ENCODE assay signal across 1 cellular context in genomic region chr1:109619655-109620395, GRCh38.
A peak's percentile ranks its signal among the peaks of the same experiment; 100 is the strongest.
TF ChIP-seq lines count a peak whose summit lies in the region.

TSS of gene AMPD2 (plus strand) at chr1:109619837. CDS start at chr1:109621176, 1,339 bp downstream.

TF ChIP-seq in HepG2, 621 proteins besides CTCF, POLR2A, EP300 and RAD21 (continued from another document and continues in another):
- TF ChIP-seq ZNF574 (CRISPR knock-in tag; IDR thresholded peaks at IDR 0.05) (peak; percentile 28; the same call in 1 of the 2 replicates), TGIF2 (CRISPR knock-in tag; IDR thresholded peaks at IDR 0.05) (peak; percentile 71), SALL1 (CRISPR knock-in tag; IDR thresholded peaks at IDR 0.05) (peak; percentile 74), ZGPAT (CRISPR knock-in tag; IDR thresholded peaks at IDR 0.05) (no peak; the same call in none of the 2 replicates), ZNF468 (CRISPR knock-in tag; IDR thresholded peaks at IDR 0.05) (no peak), SUZ12 (IDR thresholded peaks at IDR 0.05; ENCODE audit: low read depth, low read length) (no peak), PREB (CRISPR knock-in tag; IDR thresholded peaks at IDR 0.05) (no peak), MAZ (IDR thresholded peaks at IDR 0.05; ENCODE audit: borderline replicate concordance, low read depth, low read length) (no peak), MAZ (CRISPR knock-in tag; IDR thresholded peaks at IDR 0.05; ENCODE audit: low read depth) (peak; percentile 57; the same call in 1 of the 2 replicates), SNAPC2 (CRISPR knock-in tag; IDR thresholded peaks at IDR 0.05) (no peak), CCAR2 (optimal IDR thresholded peaks at IDR 0.05; ENCODE audit: low read depth, low read length) (no peak), ZNF362 (CRISPR knock-in tag; IDR thresholded peaks at IDR 0.05; ENCODE audit: borderline replicate concordance) (peak; percentile 98), IRF9 (CRISPR knock-in tag; IDR thresholded peaks at IDR 0.05; ENCODE audit: borderline replicate concordance) (peak; percentile 59; the same call in 1 of the 2 replicates), TMF1 (CRISPR knock-in tag; IDR thresholded peaks at IDR 0.05; ENCODE audit: low read depth) (0 out of 2 replicates have a peak, but pooled peaks have one; percentile 24), ZBTB4 (CRISPR knock-in tag; IDR thresholded peaks at IDR 0.05; ENCODE audit: borderline replicate concordance) (peak; percentile 57; the same call in 1 of the 2 replicates), SRSF9 (IDR thresholded peaks at IDR 0.05; ENCODE audit: borderline replicate concordance, insufficient read depth, low read depth, low read length, poor library complexity, severe bottlenecking) (no peak), TFAP4 (IDR thresholded peaks at IDR 0.05; ENCODE audit: borderline replicate concordance, low read depth) (peak; percentile 3; the same call in 1 of the 2 replicates), KDM5B (CRISPR knock-in tag; IDR thresholded peaks at IDR 0.05; ENCODE audit: borderline replicate concordance) (peak; percentile 71; the same call in 1 of the 2 replicates), ARNT2 (CRISPR knock-in tag; IDR thresholded peaks at IDR 0.05; ENCODE audit: low read depth) (peak; percentile 64; the same call in 1 of the 2 replicates), ZNF639 (CRISPR knock-in tag; conservative IDR thresholded peaks at IDR 0.05) (peak; percentile 57; the same call in 1 of the 2 replicates), ZNF605 (CRISPR knock-in tag; IDR thresholded peaks at IDR 0.05) (peak; percentile 84), RBFOX2 (IDR thresholded peaks at IDR 0.05; ENCODE audit: low read depth, low read length) (peak; percentile 76; the same call in 1 of the 2 replicates), TARDBP (CRISPR knock-in tag; IDR thresholded peaks at IDR 0.05) (peak; percentile 52; the same call in 1 of the 2 replicates)
- TF ChIP-seq, protein P1, sequence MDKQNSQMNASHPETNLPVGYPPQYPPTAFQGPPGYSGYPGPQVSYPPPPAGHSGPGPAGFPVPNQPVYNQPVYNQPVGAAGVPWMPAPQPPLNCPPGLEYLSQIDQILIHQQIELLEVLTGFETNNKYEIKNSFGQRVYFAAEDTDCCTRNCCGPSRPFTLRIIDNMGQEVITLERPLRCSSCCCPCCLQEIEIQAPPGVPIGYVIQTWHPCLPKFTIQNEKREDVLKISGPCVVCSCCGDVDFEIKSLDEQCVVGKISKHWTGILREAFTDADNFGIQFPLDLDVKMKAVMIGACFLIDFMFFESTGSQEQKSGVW (CRISPR knock-in tag; IDR thresholded peaks at IDR 0.05; ENCODE audit: borderline replicate concordance) = no peak
- TF ChIP-seq, protein P2, sequence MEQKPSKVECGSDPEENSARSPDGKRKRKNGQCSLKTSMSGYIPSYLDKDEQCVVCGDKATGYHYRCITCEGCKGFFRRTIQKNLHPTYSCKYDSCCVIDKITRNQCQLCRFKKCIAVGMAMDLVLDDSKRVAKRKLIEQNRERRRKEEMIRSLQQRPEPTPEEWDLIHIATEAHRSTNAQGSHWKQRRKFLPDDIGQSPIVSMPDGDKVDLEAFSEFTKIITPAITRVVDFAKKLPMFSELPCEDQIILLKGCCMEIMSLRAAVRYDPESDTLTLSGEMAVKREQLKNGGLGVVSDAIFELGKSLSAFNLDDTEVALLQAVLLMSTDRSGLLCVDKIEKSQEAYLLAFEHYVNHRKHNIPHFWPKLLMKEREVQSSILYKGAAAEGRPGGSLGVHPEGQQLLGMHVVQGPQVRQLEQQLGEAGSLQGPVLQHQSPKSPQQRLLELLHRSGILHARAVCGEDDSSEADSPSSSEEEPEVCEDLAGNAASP (CRISPR knock-in tag; IDR thresholded peaks at IDR 0.05; ENCODE audit: borderline replicate concordance) = peak; percentile 96
